14 cellular contexts compared by ENCODE assay signal in genomic region chr7:150852371-150852905, GRCh38.
DNase-seq lines count a peak whose midpoint lies in the region; FAIRE-seq and TF ChIP-seq lines count a peak whose summit lies in the region.
"Had no signal": no experiment of that assay in that cellular context is flagged by ENCODE, and none has a peak within 500 bp of the region (broad histone marks: within the 10 kb centered on the region; RNA-seq: fewer than 3 reads in every experiment).

TSS of gene AOC1 (plus strand) at chr7:150852517. CDS start at chr7:150856471, 3,954 bp downstream.

- peaks cover 6 to 15% of the 10 kb centered on the region in 2 donors for H3K4me1 ChIP-seq in duodenal mucosa (ENCODE audit: control insufficient read depth in 1 of 2, insufficient read depth in 2 of 2, low read length in 2 of 2)
- H3K4me1 ChIP-seq: body of pancreas had no signal

- no peaks in the 10 kb centered on the region for H3K36me3 Mint-ChIP-seq in nephron (ENCODE audit: low read depth)
- H3K36me3 Mint-ChIP-seq: stimulated activated naive B cell treated with anti-CD40 and anti-IgM and Interleukin-4, amounts not matched to agents 10 μg/mL and 1 μg/mL and 100 μg/mL, for 72 hours had no signal

- no peak for FAIRE-seq in RCC 7860 (lab: Jason Lieb, UNC)

- H3K4me1 Mint-ChIP-seq in nephron: peaks cover 10% of the 10 kb centered on the region
- H3K4me1 Mint-ChIP-seq: activated CD4-positive, alpha-beta T cell treated with anti-CD3 and anti-CD28 coated beads, Interleukin-2, amount 10 ng/mL, durations not matched to agents 24 days and 14 days; stimulated activated naive B cell treated with anti-CD40 and anti-IgM and Interleukin-4, amounts not matched to agents 10 μg/mL and 1 μg/mL and 100 μg/mL, for 72 hours had no signal

- peak within 1 kb of the TSS in 1 of 3 experiments; percentile 29 for H3K27ac Mint-ChIP-seq in nephron
- H3K27ac Mint-ChIP-seq: activated CD4-positive, alpha-beta T cell treated with anti-CD3 and anti-CD28 coated beads, Interleukin-2, amount 10 ng/mL, durations not matched to agents 24 days and 14 days; activated T-helper 2 cell treated with anti-CD3 and anti-CD28 coated beads, Interferon-gamma antibody, Interleukin-2, Interleukin-4, amounts not matched to agents 10 μg/mL and 5 μg/mL and 100 μg/mL, durations not matched to agents 14 hours and 24 hours and 36 hours; progenitor cell of endocrine pancreas; stimulated activated naive B cell treated with anti-CD40 and anti-IgM and Interleukin-4, amounts not matched to agents 10 μg/mL and 1 μg/mL and 100 μg/mL, for 72 hours had no signal

- TF ChIP-seq CTCF in nephron (IDR thresholded peaks at IDR 0.05; ENCODE audit: unreplicated experiment in 3 of 3): no peak

- DNase-seq in DMS153 treated with DMSO at 0.1 percent for 48 hours (lab: John Stamatoyannopoulos, UW; ENCODE audit: unreplicated experiment): peak; percentile 57
- peak; percentile 34 for DNase-seq in NCI-H510A (lab: John Stamatoyannopoulos, UW)
- no peak for DNase-seq in NCI-H187 treated with DMSO at 0.1 percent for 48 hours (lab: John Stamatoyannopoulos, UW)
- DNase-seq in RCC 7860 (ENCODE audit: low spot score): no peak
- DNase-seq in AG20443 (ENCODE audit: low spot score): no peak
- DNase-seq in kidney glomerular epithelial cell (lab: John Stamatoyannopoulos, UW): no peak
- DNase-seq: activated CD4-positive, alpha-beta T cell treated with anti-CD3 and anti-CD28 coated beads, Interleukin-2, amount 10 ng/mL, durations not matched to agents 24 days and 14 days; body of pancreas; NCI-H1930; stimulated activated naive B cell treated with anti-CD40 and anti-IgM and Interleukin-4, amounts not matched to agents 10 μg/mL and 1 μg/mL and 100 μg/mL, for 72 hours had no signal

- no peaks in the 10 kb centered on the region for H3K27me3 ChIP-seq in duodenal mucosa (ENCODE audit: control insufficient read depth in 1 of 2, insufficient read depth in 2 of 2, low read length in 2 of 2)
- H3K27me3 ChIP-seq: body of pancreas had no signal

- H3K27me3 Mint-ChIP-seq in nephron (ENCODE audit: low read depth): peaks cover 13% of the 10 kb centered on the region

- H3K9ac ChIP-seq in duodenal mucosa (ENCODE audit: low read depth in 1 of 2, low read length in 2 of 2): peak within 1 kb of the TSS; percentile 67 to 73

- peak within 1 kb of the TSS; percentile 74 to 83 for H3K4me3 ChIP-seq in duodenal mucosa (ENCODE audit: low read depth in 1 of 2, low read length in 2 of 2)
- H3K4me3 ChIP-seq: body of pancreas had no signal

- H3K9me3 ChIP-seq in duodenal mucosa (ENCODE audit: control insufficient read depth in 1 of 2, low read length in 2 of 2): no peaks in the 10 kb centered on the region
- H3K9me3 ChIP-seq: body of pancreas had no signal

- peak within 1 kb of the TSS; percentile 28 for H3K27ac ChIP-seq in duodenal mucosa (ENCODE audit: low read depth, low read length)
- H3K27ac ChIP-seq: body of pancreas had no signal

- H3K4me3 Mint-ChIP-seq in nephron: peak within 1 kb of the TSS in 2 of 3 experiments; percentile 33 to 40
- H3K4me3 Mint-ChIP-seq: activated CD4-positive, alpha-beta T cell treated with anti-CD3 and anti-CD28 coated beads, Interleukin-2, amount 10 ng/mL, durations not matched to agents 24 days and 14 days; stimulated activated naive B cell treated with anti-CD40 and anti-IgM and Interleukin-4, amounts not matched to agents 10 μg/mL and 1 μg/mL and 100 μg/mL, for 72 hours had no signal

- no peaks in the 10 kb centered on the region for H3K9me3 Mint-ChIP-seq in nephron
- H3K9me3 Mint-ChIP-seq: activated CD4-positive, alpha-beta T cell treated with anti-CD3 and anti-CD28 coated beads, Interleukin-2, amount 10 ng/mL, durations not matched to agents 24 days and 14 days; activated T-helper 2 cell treated with anti-CD3 and anti-CD28 coated beads, Interferon-gamma antibody, Interleukin-2, Interleukin-4, amounts not matched to agents 10 μg/mL and 5 μg/mL and 100 μg/mL, durations not matched to agents 14 hours and 24 hours and 36 hours; stimulated activated naive B cell treated with anti-CD40 and anti-IgM and Interleukin-4, amounts not matched to agents 10 μg/mL and 1 μg/mL and 100 μg/mL, for 72 hours had no signal

- H3K36me3 ChIP-seq in duodenal mucosa (ENCODE audit: control insufficient read depth in 1 of 2, insufficient read depth in 2 of 2, low read length in 2 of 2): peaks cover 0 to 9% of the 10 kb centered on the region in 2 donors

Comparison
In these comparisons a context has a peak if more than half of its experiments do, and no peak if none do; other contexts are left out.
1. DNase-seq: peak in DMS153 treated with DMSO at 0.1 percent for 48 hours (single experiment) and NCI-H510A (single experiment); none in NCI-H187 treated with DMSO at 0.1 percent for 48 hours (single experiment), RCC 7860 (single experiment), AG20443 (single experiment) and kidney glomerular epithelial cell (single experiment).